8 cellular contexts compared by ENCODE assay signal in genomic region chr17:28750178-28751047, GRCh38. TPM values are rescaled to one million over a fixed set of nuclear protein-coding genes. Genes with fewer than 3 reads are reported as not detected.
DNase-seq lines count a peak whose midpoint lies in the region; ATAC-seq and TF ChIP-seq lines count a peak whose summit lies in the region.

No MANE protein-coding gene starts in this region.

- peak; percentile 81 for DNase-seq in 8988T
- peak; percentile 91 for DNase-seq in NCI-H345 (lab: John Stamatoyannopoulos, UW)
- peak; percentile 82 for DNase-seq in activated B cell treated with CpG ODN at 0.5 μM for 24 hours
- DNase-seq in mammary epithelial cell: peak; percentile 84
- DNase-seq in islet precursor cell: peak; percentile 98
- peak; percentile 82 to 95 (median 89) for DNase-seq in stimulated activated CD4-positive, alpha-beta T cell treated with anti-CD3 and anti-CD28 coated beads, Interleukin-12 subunit alpha, Interleukin-12 subunit beta, amount 100 ng/mL, for 48 hours (ENCODE audit: low read depth in 2 of 3, low spot score in 1 of 3)

- CTCF ChIA-PET in activated B cell treated with CpG ODN at 0.5 μM for 24 hours (lab: Charles Lee): interaction anchor here (0.5 to 17.6 kb wide), 12 partner anchors 9 to 189 kb away, joined by 3 to 545 read pairs (median 6); partner anchors contain the start of genes FLOT2, NEK8, RPL23A and TLCD1
- CTCF ChIA-PET in mammary epithelial cell (lab: Charles Lee; ENCODE audit: low non-redundant PET): interaction anchor here (0.6 to 2.1 kb wide), 7 partner anchors 11 to 261 kb away, joined by 3 to 49 read pairs (median 5); partner anchors contain the start of genes NEK8, PHF12 and TLCD1

- H3K4me1 ChIP-seq in mammary epithelial cell (ENCODE audit: insufficient read depth, low read length): peaks cover 29% of the 10 kb centered on the region

- H2AFZ ChIP-seq in mammary epithelial cell (ENCODE audit: low read depth, low read length): no peak overlapping the region

- ATAC-seq in GM18511 (IDR thresholded peaks at IDR 0.05; ENCODE audit: unreplicated experiment) (peak; percentile 79), HG03139 (IDR thresholded peaks at IDR 0.05; ENCODE audit: unreplicated experiment) (peak; percentile 55), activated B cell treated with CpG ODN at 0.5 μM for 24 hours (ENCODE audit: low read depth) (peak; percentile 84)

- in situ Hi-C loops in mammary epithelial cell (cut with MboI; ENCODE audit: low sequenced_read_pairs in 2 of 2): loop anchor here in 1 of 2 donors (10.0 kb wide), 1 partner anchor 154 kb away; the partner anchor contains the start of gene DHRS13

- no peaks in the 10 kb centered on the region for H3K27me3 Mint-ChIP-seq in activated B cell treated with CpG ODN at 0.5 μM for 24 hours

- WGBS in mammary epithelial cell (ENCODE audit: low coverage, missing lambda C conversion rate): 15% methylated on average over 20 of the region's 20 CpGs

- peak overlapping the region; percentile 75 for H3K4me3 Mint-ChIP-seq in activated B cell treated with CpG ODN at 0.5 μM for 24 hours

- no peaks in the 10 kb centered on the region for H3K9me3 ChIP-seq in mammary epithelial cell (replicated peaks; ENCODE audit: insufficient read depth, low read length)

- TF ChIP-seq CTCF in activated B cell treated with CpG ODN at 0.5 μM for 24 hours (IDR thresholded peaks at IDR 0.05) (peak; percentile 95), mammary epithelial cell (conservative IDR thresholded peaks at IDR 0.05 in 1 of 2, IDR thresholded peaks at IDR 0.05 in 1 of 2; ENCODE audit: extremely low read depth in 1 of 2, insufficient read depth in 1 of 2, low read depth in 1 of 2, low read length in 2 of 2) (peak; percentile 100)

- peaks cover 78% of the 10 kb centered on the region for H3K36me3 Mint-ChIP-seq in activated B cell treated with CpG ODN at 0.5 μM for 24 hours (ENCODE audit: low read depth)

- peaks cover 51% of the 10 kb centered on the region for H3K4me1 Mint-ChIP-seq in activated B cell treated with CpG ODN at 0.5 μM for 24 hours

- no TSS peak for BruUV-seq in mammary epithelial cell (replicated peaks; lab: Mats Ljungman, UMichigan)

- H3K79me2 ChIP-seq in mammary epithelial cell (ENCODE audit: insufficient read depth, low read length): peaks cover 56% of the 10 kb centered on the region

- dilution Hi-C loops in mammary epithelial cell (cut with HindIII; ENCODE audit: low sequenced_read_pairs): no loop called here

- H4K20me1 ChIP-seq in mammary epithelial cell (ENCODE audit: insufficient read depth, low read length): peaks cover 7% of the 10 kb centered on the region

- H3K4me2 ChIP-seq in mammary epithelial cell (ENCODE audit: insufficient read depth, low read depth, low read length): no peak overlapping the region

- H3K4me3 ChIP-seq in mammary epithelial cell (replicated peaks in 1 of 3; ENCODE audit: insufficient read depth in 1 of 3, low read depth in 2 of 3, low read length in 3 of 3): no peak overlapping the region

- no peaks in the 10 kb centered on the region for H3K9me3 Mint-ChIP-seq in activated B cell treated with CpG ODN at 0.5 μM for 24 hours

- H3K27ac Mint-ChIP-seq in activated B cell treated with CpG ODN at 0.5 μM for 24 hours: peak overlapping the region; percentile 74

- H3K27me3 ChIP-seq in mammary epithelial cell (ENCODE audit: insufficient read depth, low read length): no peaks in the 10 kb centered on the region

- H3K27ac ChIP-seq in mammary epithelial cell (ENCODE audit: insufficient read depth, low read depth, low read length): no peak overlapping the region

- H3K9ac ChIP-seq in mammary epithelial cell (ENCODE audit: insufficient read depth, low read length): no peak overlapping the region

- POLR2A ChIA-PET in activated B cell treated with CpG ODN at 0.5 μM for 24 hours (lab: Charles Lee): interaction anchor here (0.5 to 23.0 kb wide), 21 partner anchors 9 to 201 kb away, joined by 3 to 2384 read pairs (median 5); partner anchors contain the start of genes BLTP2, DHRS13, FAM222B and FLOT2

- peaks cover 31% of the 10 kb centered on the region for H3K36me3 ChIP-seq in mammary epithelial cell (ENCODE audit: insufficient read depth, low read length)

- intact Hi-C loops in activated B cell treated with CpG ODN at 0.5 μM for 24 hours (cut with micrococcal nuclease) (loop anchor here (1.0 to 5.0 kb wide), 4 partner anchors 9 to 153 kb away; partner anchors contain the start of genes DHRS13, RAB34 and RPL23A), mammary epithelial cell (cut with micrococcal nuclease) (loop anchor here (1.0 kb wide), 1 partner anchor 23 kb away; no protein-coding TSS in a partner anchor)

RNA-seq across cellular contexts. Expression of gene TRAF4, which starts 6.6 kb away (rescaled TPM):
- total RNA-seq in activated B cell treated with CpG ODN at 0.5 μM for 24 hours (754 and 903 TPM in 2 replicates), mammary epithelial cell (100 to 1,000 TPM in 1 of 2 donors, 10 to 100 TPM in 1; 50.5 to 147 TPM)
- polyA plus RNA-seq in mammary epithelial cell: 85.3 TPM
- polyA minus RNA-seq in mammary epithelial cell: 133 TPM

RNA-seq across cellular contexts. Expression of gene NEK8, which starts 21.8 kb away (rescaled TPM):
- total RNA-seq in activated B cell treated with CpG ODN at 0.5 μM for 24 hours (24.8 and 29.7 TPM in 2 replicates), mammary epithelial cell (1 to 10 TPM; 5.5 to 7.0 TPM)
- polyA plus RNA-seq in mammary epithelial cell: 4.6 TPM
- 2.6 TPM for polyA minus RNA-seq in mammary epithelial cell

RNA-seq across cellular contexts. Expression of gene TLCD1, which starts 24.4 kb away (rescaled TPM):
- total RNA-seq in activated B cell treated with CpG ODN at 0.5 μM for 24 hours (40.7 and 41.0 TPM in 2 replicates), mammary epithelial cell (10 to 100 TPM in 1 of 2 donors, 1 to 10 TPM in 1; 4.7 to 16.7 TPM)
- polyA plus RNA-seq in mammary epithelial cell: 19.8 TPM
- 10.1 TPM for polyA minus RNA-seq in mammary epithelial cell

RNA-seq across cellular contexts. Expression of gene RPL23A, which starts 30.6 kb away (rescaled TPM):
- total RNA-seq in activated B cell treated with CpG ODN at 0.5 μM for 24 hours: 3,189 and 3,657 TPM in 2 replicates
- total RNA-seq in mammary epithelial cell: 1,000 to 10,000 TPM in 1 of 2 donors, 100 to 1,000 TPM in 1; 335 to 1,232 TPM
- 685 TPM for polyA plus RNA-seq in mammary epithelial cell
- polyA minus RNA-seq in mammary epithelial cell: 785 TPM

RNA-seq across cellular contexts. Expression of gene RAB34, which starts 32.7 kb away (rescaled TPM):
- total RNA-seq in activated B cell treated with CpG ODN at 0.5 μM for 24 hours (21.3 and 23.9 TPM in 2 replicates), mammary epithelial cell (10 to 100 TPM; 68.2 to 83.4 TPM)
- 176 TPM for polyA plus RNA-seq in mammary epithelial cell
- polyA minus RNA-seq in mammary epithelial cell: 135 TPM
